Comparison of ENCODE assay signal across 8 cellular contexts in genomic region chr21:35026617-35027557, GRCh38. TPM values are rescaled to one million over a fixed set of nuclear protein-coding genes. Genes with fewer than 3 reads are reported as not detected.
DNase-seq lines count a peak whose midpoint lies in the region; ATAC-seq and TF ChIP-seq lines count a peak whose summit lies in the region.

No MANE protein-coding gene starts in this region.

- no peaks in the 10 kb centered on the region for H3K27me3 ChIP-seq in ascending aorta

- intact Hi-C loops in ascending aorta (cut with DNase I), result no loop called here

- POLR2A ChIA-PET in RWPE1 (lab: Yijun Ruan, JAX; ENCODE audit: low non-redundant PET), result no interaction called here

- DNase-seq in T-helper 2 cell (peak; percentile 55 to 99 (median 79)), ascending aorta (ENCODE audit: low spot score in 2 of 2) (peak in 1 of 2 donors; percentile 78), islet precursor cell (peak; percentile 69), amniotic stem cell (lab: John Stamatoyannopoulos, UW) (no peak), RWPE1 (ENCODE audit: low spot score) (no peak)
- peak; percentile 73 for DNase-seq in stimulated activated CD4-positive, alpha-beta T cell treated with anti-CD3 and anti-CD28 coated beads, Interleukin-2, amount 100 ng/mL, for 4 hours (ENCODE audit: low read depth)

- H3K9me3 ChIP-seq in ascending aorta, result no peaks in the 10 kb centered on the region

- H3K4me1 ChIP-seq in ascending aorta, result no peaks in the 10 kb centered on the region

- H3K27ac ChIP-seq in ascending aorta (no peak overlapping the region), RWPE1 (no peak overlapping the region)

- ATAC-seq in GM18907 (IDR thresholded peaks at IDR 0.05; ENCODE audit: unreplicated experiment) (peak; percentile 81), HG03139 (IDR thresholded peaks at IDR 0.05; ENCODE audit: unreplicated experiment) (peak; percentile 81)

- CTCF ChIA-PET in RWPE1 (lab: Yijun Ruan, JAX), result no interaction called here

- peak overlapping the region; percentile 12 to 52 for H3K4me3 ChIP-seq in ascending aorta

- no peaks in the 10 kb centered on the region for H3K36me3 ChIP-seq in ascending aorta

- TF ChIP-seq CTCF in ascending aorta (IDR thresholded peaks at IDR 0.05) (no peak), RWPE1 (conservative IDR thresholded peaks at IDR 0.05; ENCODE audit: low read depth) (no peak)

RNA-seq across cellular contexts. Expression of gene RUNX1, which starts 22.2 kb away (rescaled TPM):
- 16.3 TPM for total RNA-seq in ascending aorta

Comparison
In these comparisons a context has a peak if more than half of its experiments do, and no peak if none do; other contexts are left out.
1. DNase-seq: peak in T-helper 2 cell (5 of 5), islet precursor cell (single experiment) and stimulated activated CD4-positive, alpha-beta T cell treated with anti-CD3 and anti-CD28 coated beads, Interleukin-2, amount 100 ng/mL, for 4 hours (single experiment); none in amniotic stem cell (single experiment) and RWPE1 (single experiment).